ENCODE assay signal across 8 cellular contexts in genomic region chr3:48548731-48549705, GRCh38. TPM values are rescaled to one million over a fixed set of nuclear protein-coding genes. Genes with fewer than 3 reads are reported as not detected.
A peak's percentile ranks its signal among the peaks of the same experiment; 100 is the strongest.
DNase-seq lines count a peak whose midpoint lies in the region; ATAC-seq and TF ChIP-seq lines count a peak whose summit lies in the region.

No MANE protein-coding gene starts in this region.

- H3K27me3 Mint-ChIP-seq in activated CD4-positive, alpha-beta memory T cell treated with anti-CD3 and anti-CD28 coated beads, Interleukin-2, amount 10 ng/mL, durations not matched to agents 7 days and 5 days, result no peaks in the 10 kb centered on the region

- no peaks in the 10 kb centered on the region for H3K27me3 ChIP-seq in lower lobe of right lung (ENCODE audit: low read depth)

- H3K27ac Mint-ChIP-seq in activated CD4-positive, alpha-beta memory T cell treated with anti-CD3 and anti-CD28 coated beads, Interleukin-2, amount 10 ng/mL, durations not matched to agents 7 days and 5 days, result no peak overlapping the region

- TF ChIP-seq CTCF in lower lobe of right lung (IDR thresholded peaks at IDR 0.05), result peak; percentile 96

- intact Hi-C loops in lower lobe of right lung (cut with DNase I), result no loop called here

- CTCF ChIA-PET in activated CD4-positive, alpha-beta memory T cell treated with anti-CD3 and anti-CD28 coated beads, Interleukin-2, amount 10 ng/mL, durations not matched to agents 7 days and 5 days (lab: Charles Lee), result interaction anchor here (0.6 to 13.5 kb wide), 34 partner anchors 9 to 295 kb away, joined by 3 to 180 read pairs (median 4); partner anchors contain the start of genes ATRIP, CCDC51, PFKFB4 and TMA7

- DNase-seq in DMS79 treated with DMSO at 0.1 percent for 48 hours (lab: John Stamatoyannopoulos, UW) (peak; percentile 8), NCI-H82 treated with DMSO at 0.1 percent for 48 hours (lab: John Stamatoyannopoulos, UW; ENCODE audit: unreplicated experiment) (peak; percentile 44), ecto neural progenitor cell (ENCODE audit: low spot score) (peak; percentile 85), lower lobe of right lung (peak; percentile 90)
- DNase-seq in activated CD4-positive, alpha-beta memory T cell treated with anti-CD3 and anti-CD28 coated beads, Interleukin-2, amount 10 ng/mL, durations not matched to agents 7 days and 5 days, result peak; percentile 87
- DNase-seq in stimulated activated CD8-positive, alpha-beta memory T cell treated with anti-CD3 and anti-CD28 coated beads, Interleukin-12 subunit alpha, Interleukin-12 subunit beta, amount 100 ng/mL, for 24 hours (ENCODE audit: extremely low read depth), result peak; percentile 69

- peaks cover 8% of the 10 kb centered on the region for H3K4me1 Mint-ChIP-seq in activated CD4-positive, alpha-beta memory T cell treated with anti-CD3 and anti-CD28 coated beads, Interleukin-2, amount 10 ng/mL, durations not matched to agents 7 days and 5 days

- no peak overlapping the region for H3K27ac ChIP-seq in lower lobe of right lung

- H3K36me3 ChIP-seq in lower lobe of right lung, result peaks cover 5% of the 10 kb centered on the region

- H3K4me3 Mint-ChIP-seq in activated CD4-positive, alpha-beta memory T cell treated with anti-CD3 and anti-CD28 coated beads, Interleukin-2, amount 10 ng/mL, durations not matched to agents 7 days and 5 days, result no peak overlapping the region

- H3K4me3 ChIP-seq in lower lobe of right lung, result no peak overlapping the region

- no peaks in the 10 kb centered on the region for H3K9me3 ChIP-seq in lower lobe of right lung

- H3K4me1 ChIP-seq in lower lobe of right lung, result peaks cover 7% of the 10 kb centered on the region

- peaks cover 36% of the 10 kb centered on the region for H3K36me3 Mint-ChIP-seq in activated CD4-positive, alpha-beta memory T cell treated with anti-CD3 and anti-CD28 coated beads, Interleukin-2, amount 10 ng/mL, durations not matched to agents 7 days and 5 days (ENCODE audit: low read depth)

- ATAC-seq in HG02610 (IDR thresholded peaks at IDR 0.05; ENCODE audit: unreplicated experiment) (peak; percentile 67), lower lobe of right lung (peak; percentile 91 to 92), HG03457 (IDR thresholded peaks at IDR 0.05; ENCODE audit: unreplicated experiment) (no peak)

- POLR2A ChIA-PET in activated CD4-positive, alpha-beta memory T cell treated with anti-CD3 and anti-CD28 coated beads, Interleukin-2, amount 10 ng/mL, durations not matched to agents 7 days and 5 days (lab: Charles Lee), result interaction anchor here (0.8 to 2.9 kb wide), 11 partner anchors 9 to 309 kb away, joined by 3 to 24 read pairs (median 4); partner anchors contain the start of genes ATRIP, CCDC51, TMA7 and ZNF589

- no peaks in the 10 kb centered on the region for H3K9me3 Mint-ChIP-seq in activated CD4-positive, alpha-beta memory T cell treated with anti-CD3 and anti-CD28 coated beads, Interleukin-2, amount 10 ng/mL, durations not matched to agents 7 days and 5 days

RNA-seq across cellular contexts. Expression of gene PFKFB4, which starts 7.6 kb away (rescaled TPM):
- 10 to 100 TPM; 33.3 to 34.4 TPM for total RNA-seq in activated CD4-positive, alpha-beta memory T cell treated with anti-CD3 and anti-CD28 coated beads, Interleukin-2, amount 10 ng/mL, durations not matched to agents 7 days and 5 days
- total RNA-seq in lower lobe of right lung, result 12.9 TPM

RNA-seq across cellular contexts. Expression of gene UCN2, which starts 14.6 kb away (rescaled TPM):
- not detected for total RNA-seq in activated CD4-positive, alpha-beta memory T cell treated with anti-CD3 and anti-CD28 coated beads, Interleukin-2, amount 10 ng/mL, durations not matched to agents 7 days and 5 days
- total RNA-seq in lower lobe of right lung, result 0.32 TPM

RNA-seq across cellular contexts. Expression of gene SHISA5, which starts 45.0 kb away (rescaled TPM):
- 100 to 1,000 TPM; 336 to 337 TPM for total RNA-seq in activated CD4-positive, alpha-beta memory T cell treated with anti-CD3 and anti-CD28 coated beads, Interleukin-2, amount 10 ng/mL, durations not matched to agents 7 days and 5 days
- 187 TPM for total RNA-seq in lower lobe of right lung

RNA-seq across cellular contexts. Expression of gene COL7A1, which starts 46.1 kb away (rescaled TPM):
- 1 to 10 TPM in 1 of 2 experiments, under 1 TPM in 1; 0.40 to 1.4 TPM for total RNA-seq in activated CD4-positive, alpha-beta memory T cell treated with anti-CD3 and anti-CD28 coated beads, Interleukin-2, amount 10 ng/mL, durations not matched to agents 7 days and 5 days
- total RNA-seq in lower lobe of right lung, result 2.6 TPM

Comparison
In these comparisons a context has a peak if more than half of its experiments do, and no peak if none do; other contexts are left out.
1. DNase-seq: peak in every context shown above with its lines; median percentile 90 in lower lobe of right lung; 87 in activated CD4-positive, alpha-beta memory T cell treated with anti-CD3 and anti-CD28 coated beads, Interleukin-2, amount 10 ng/mL, durations not matched to agents 7 days and 5 days; 85 in ecto neural progenitor cell; 69 in stimulated activated CD8-positive, alpha-beta memory T cell treated with anti-CD3 and anti-CD28 coated beads, Interleukin-12 subunit alpha, Interleukin-12 subunit beta, amount 100 ng/mL, for 24 hours; 44 in NCI-H82 treated with DMSO at 0.1 percent for 48 hours; 8 in DMS79 treated with DMSO at 0.1 percent for 48 hours.